ENCODE assay signal across 9 cellular contexts in genomic region chr12:21775130-21775920, GRCh38. TPM values are rescaled to one million over a fixed set of nuclear protein-coding genes. Genes with fewer than 3 reads are reported as not detected.
DNase-seq lines count a peak whose midpoint lies in the region; ATAC-seq, FAIRE-seq and TF ChIP-seq lines count a peak whose summit lies in the region.
"Had no signal": no experiment of that assay in that cellular context is flagged by ENCODE, and none has a peak within 500 bp of the region (broad histone marks: within the 10 kb centered on the region; RNA-seq: fewer than 3 reads in every experiment).

No MANE protein-coding gene starts in this region.

- DNase-seq in H9 (no peak), astrocyte of the cerebellum (ENCODE audit: low read depth) (no peak), gastrocnemius medialis (no peak), NCI-H1436 (lab: John Stamatoyannopoulos, UW) (no peak), mesenteric fat pad (ENCODE audit: low spot score) (no peak), GM12891 (ENCODE audit: insufficient read length, low spot score) (no peak)
- no peak for DNase-seq in activated CD4-positive, alpha-beta T cell treated with anti-CD3 and anti-CD28 coated beads, Interleukin-2, amount 10 ng/mL, durations not matched to agents 24 days and 14 days
- DNase-seq: stimulated activated CD4-positive, alpha-beta T cell treated with anti-CD3 and anti-CD28 coated beads, Interleukin-2, amount 100 ng/mL, for 48 hours had no signal

- in situ Hi-C loops in astrocyte of the cerebellum (cut with HindIII; ENCODE audit: low sequenced_read_pairs) (no loop called here), gastrocnemius medialis (cut with MboI; ENCODE audit: low sequenced_read_pairs in 4 of 4) (no loop called here)

- peaks cover 5% of the 10 kb centered on the region; the same call in 1 of the 2 replicates for H3K27me3 ChIP-seq in H9 (ENCODE audit: insufficient read depth, low read length)
- peaks cover 0 to 5% (median 5%) of the 10 kb centered on the region in 3 donors for H3K27me3 ChIP-seq in gastrocnemius medialis

- peak overlapping the region; percentile 59 for H3K4me3 ChIP-seq in astrocyte of the cerebellum (ENCODE audit: low read depth, low read length)
- peak overlapping the region; percentile 59 to 66 (median 62) for H3K4me3 ChIP-seq in gastrocnemius medialis

- H3K36me3 ChIP-seq in gastrocnemius medialis = no peaks in the 10 kb centered on the region

- H3K27ac ChIP-seq in H9 (ENCODE audit: insufficient read length, low read depth, low read length) (no peak overlapping the region), gastrocnemius medialis (peak overlapping the region; percentile 52 to 72 (median 70))

- H3K18ac ChIP-seq in H9 (ENCODE audit: insufficient read length, low read depth, low read length) = no peak overlapping the region

- H2BK15ac ChIP-seq in H9 (ENCODE audit: low read depth, low read length) = no peak overlapping the region

- no peak overlapping the region for H2BK12ac ChIP-seq in H9 (ENCODE audit: insufficient read length, low read depth, low read length)

- no peak overlapping the region for H4K5ac ChIP-seq in H9 (ENCODE audit: insufficient read length, low read depth, low read length)

- ATAC-seq in gastrocnemius medialis = no peak

- no peaks in the 10 kb centered on the region for H3K9me3 Mint-ChIP-seq in H9
- no peaks in the 10 kb centered on the region for H3K9me3 Mint-ChIP-seq in activated CD4-positive, alpha-beta T cell treated with anti-CD3 and anti-CD28 coated beads, Interleukin-2, amount 10 ng/mL, durations not matched to agents 24 days and 14 days

- peaks cover 68% of the 10 kb centered on the region for H3K27me3 Mint-ChIP-seq in H9 (ENCODE audit: low read depth)
- peaks cover 58% of the 10 kb centered on the region for H3K27me3 Mint-ChIP-seq in activated CD4-positive, alpha-beta T cell treated with anti-CD3 and anti-CD28 coated beads, Interleukin-2, amount 10 ng/mL, durations not matched to agents 24 days and 14 days

- no peaks in the 10 kb centered on the region for H4K20me1 ChIP-seq in H9 (ENCODE audit: control insufficient read depth, insufficient read depth, insufficient read length)

- peak overlapping the region; percentile 62 to 78 for H3K4me3 Mint-ChIP-seq in H9
- H3K4me3 Mint-ChIP-seq in activated CD4-positive, alpha-beta T cell treated with anti-CD3 and anti-CD28 coated beads, Interleukin-2, amount 10 ng/mL, durations not matched to agents 24 days and 14 days = no peak overlapping the region

- no peak overlapping the region for H2AFZ ChIP-seq in H9 (ENCODE audit: low read length)

- no peak overlapping the region for H3K27ac Mint-ChIP-seq in H9
- no peak overlapping the region for H3K27ac Mint-ChIP-seq in activated CD4-positive, alpha-beta T cell treated with anti-CD3 and anti-CD28 coated beads, Interleukin-2, amount 10 ng/mL, durations not matched to agents 24 days and 14 days

- H3K23me2 ChIP-seq in H9 (ENCODE audit: insufficient read length, low read depth, low read length, poor library complexity, severe bottlenecking) = peaks cover 6% of the 10 kb centered on the region

- FAIRE-seq in islet of Langerhans (lab: Jason Lieb, UNC) (peak; percentile 13), GM12891 (lab: Jason Lieb, UNC) (no peak)

- H3K4me1 ChIP-seq in H9 (ENCODE audit: insufficient read depth, low read length) = no peaks in the 10 kb centered on the region
- no peaks in the 10 kb centered on the region for H3K4me1 ChIP-seq in gastrocnemius medialis

- no peak overlapping the region for H3T11ph ChIP-seq in H9 (ENCODE audit: low read length)

- peak overlapping the region; percentile 25 for H3K4me2 ChIP-seq in H9 (ENCODE audit: insufficient read depth, insufficient read length, low read length)

- H2BK5ac ChIP-seq in H9 (ENCODE audit: insufficient read length, low read length) = no peak overlapping the region

- TF ChIP-seq CTCF in H9 (conservative IDR thresholded peaks at IDR 0.05) (no peak), astrocyte of the cerebellum (IDR thresholded peaks at IDR 0.05; ENCODE audit: low read depth, low read length, missing control alignments) (no peak), gastrocnemius medialis (IDR thresholded peaks at IDR 0.05 in 4 of 5, conservative IDR thresholded peaks at IDR 0.05 in 1 of 5) (no peak)

- H3K4ac ChIP-seq in H9 (ENCODE audit: low read depth, low read length) = no peak overlapping the region

- TF ChIP-seq POLR2A in gastrocnemius medialis (IDR thresholded peaks at IDR 0.05) (no peak), GM12891 (IDR thresholded peaks at IDR 0.05; ENCODE audit: low read depth, low read length) (no peak)

- no peak overlapping the region for H4K8ac ChIP-seq in H9 (replicated peaks; ENCODE audit: insufficient read length, low read depth, low read length)

- H3K23ac ChIP-seq in H9 (ENCODE audit: insufficient read length, low read depth, low read length) = no peak overlapping the region

- no CpG with 5 or more reads among the region's 14 CpGs for WGBS in H9 (ENCODE audit: extremely low coverage, insufficient read length, low lambda C conversion rate)

- H2BK20ac ChIP-seq in H9 (ENCODE audit: low read depth, low read length, poor library complexity, severe bottlenecking) = no peak overlapping the region

- H3K14ac ChIP-seq in H9 (ENCODE audit: insufficient read depth, low read length) = no peak overlapping the region

- no peaks in the 10 kb centered on the region for H3K79me2 ChIP-seq in H9 (ENCODE audit: insufficient read depth, low read length)

- H3K36me3 Mint-ChIP-seq in H9 (ENCODE audit: insufficient read depth in 1 of 3, low read depth in 3 of 3) = no peaks in the 10 kb centered on the region
- H3K36me3 Mint-ChIP-seq in activated CD4-positive, alpha-beta T cell treated with anti-CD3 and anti-CD28 coated beads, Interleukin-2, amount 10 ng/mL, durations not matched to agents 24 days and 14 days (ENCODE audit: low read depth) = no peaks in the 10 kb centered on the region

- H3K9me3 ChIP-seq in H9 (ENCODE audit: control insufficient read depth, low read depth, low read length) (no peaks in the 10 kb centered on the region), gastrocnemius medialis (no peaks in the 10 kb centered on the region)

- H2BK120ac ChIP-seq in H9 (ENCODE audit: low read depth, low read length, poor library complexity, severe bottlenecking) = no peak overlapping the region

- intact Hi-C loops in gastrocnemius medialis (cut with DNase I; ENCODE audit: low total_unique reads) = no loop called here
- intact Hi-C loops in activated CD4-positive, alpha-beta T cell treated with anti-CD3 and anti-CD28 coated beads, Interleukin-2, amount 10 ng/mL, durations not matched to agents 24 days and 14 days (cut with micrococcal nuclease) = loop anchor here (10.0 kb wide), 1 partner anchor 169 kb away; the partner anchor contains the start of gene ABCC9

- H4K91ac ChIP-seq in H9 (ENCODE audit: insufficient read length, low read depth, low read length) = no peak overlapping the region

- H3K9ac ChIP-seq in H9 (ENCODE audit: extremely low read depth, insufficient read length, low read length) = no peak overlapping the region

- no peak overlapping the region for H2AK5ac ChIP-seq in H9 (ENCODE audit: insufficient read length, low read length)

- H3K56ac ChIP-seq in H9 (ENCODE audit: insufficient read length, low read depth, low read length) = no peak overlapping the region

- peaks cover 13 to 16% of the 10 kb centered on the region in 2 experiments for H3K4me1 Mint-ChIP-seq in H9
- peaks cover 4% of the 10 kb centered on the region for H3K4me1 Mint-ChIP-seq in activated CD4-positive, alpha-beta T cell treated with anti-CD3 and anti-CD28 coated beads, Interleukin-2, amount 10 ng/mL, durations not matched to agents 24 days and 14 days

- no peaks in the 10 kb centered on the region for H3K79me1 ChIP-seq in H9 (ENCODE audit: insufficient read depth, low read depth, low read length, poor library complexity, severe bottlenecking)

TF ChIP-seq in GM12891, 5 proteins besides CTCF, POLR2A, EP300 and RAD21:
- TF ChIP-seq PAX5 (IDR thresholded peaks at IDR 0.05; ENCODE audit: insufficient read depth, low read length, severe bottlenecking) = no peak
- no peak for TF ChIP-seq SPI1 (IDR thresholded peaks at IDR 0.05; ENCODE audit: low read depth, low read length)
- no peak for TF ChIP-seq TAF1 (IDR thresholded peaks at IDR 0.05; ENCODE audit: low read depth, low read length)
- TF ChIP-seq POLR2AphosphoS5 (IDR thresholded peaks at IDR 0.05; ENCODE audit: low read depth, low read length) = no peak
- TF ChIP-seq POU2F2 (IDR thresholded peaks at IDR 0.05; ENCODE audit: low read depth, low read length) = no peak
TF ChIP-seq in GM12891: peak in this region for 0.

RNA-seq across cellular contexts. Expression of gene KCNJ8, which starts 0.8 kb away (rescaled TPM):
- total RNA-seq in H9 (2021) (0.15 and 0.22 TPM in 2 replicates), gastrocnemius medialis (10 to 100 TPM in 3 of 4 donors, 1 to 10 TPM in 1; 5.4 to 47.1 (median 12.6) TPM), mesenteric fat pad (16.5 TPM)
- total RNA-seq in activated CD4-positive, alpha-beta T cell treated with anti-CD3 and anti-CD28 coated beads, Interleukin-2, amount 10 ng/mL, durations not matched to agents 24 days and 14 days = not detected in 2 replicates
- not detected for polyA plus RNA-seq in GM12891 (2012; ENCODE audit: low read depth, missing spikeins)
